Comparison of ENCODE assay signal across 14 cellular contexts in genomic region chr9:91059713-91060112, GRCh38.
DNase-seq lines count a peak whose midpoint lies in the region; ATAC-seq and TF ChIP-seq lines count a peak whose summit lies in the region.
"Had no signal": no experiment of that assay in that cellular context is flagged by ENCODE, and none has a peak within 500 bp of the region (broad histone marks: within the 10 kb centered on the region; RNA-seq: fewer than 3 reads in every experiment).

No MANE protein-coding gene starts in this region.

- H3K27ac ChIP-seq in mammary epithelial cell (ENCODE audit: insufficient read depth, low read depth, low read length) (peak overlapping the region; percentile 80), right lobe of liver (peak overlapping the region; percentile 7 to 84 (median 75)), transverse colon (peak overlapping the region; percentile 5 to 61 (median 40))

- peaks cover 19% of the 10 kb centered on the region for H3K4me1 ChIP-seq in mammary epithelial cell (ENCODE audit: insufficient read depth, low read length)
- H3K4me1 ChIP-seq in right lobe of liver, result peaks cover 0 to 32% (median 12%) of the 10 kb centered on the region in 4 donors
- H3K4me1 ChIP-seq in transverse colon, result peaks cover 0 to 14% (median 11%) of the 10 kb centered on the region in 4 donors
- H3K4me1 ChIP-seq: colonic mucosa, HAP-1 had no signal

- H3K9me3 Mint-ChIP-seq in activated CD4-positive, alpha-beta memory T cell treated with anti-CD3 and anti-CD28 coated beads for 36 hours, result no peaks in the 10 kb centered on the region
- H3K9me3 Mint-ChIP-seq in activated CD4-positive, alpha-beta memory T cell treated with anti-CD3 and anti-CD28 coated beads, Interleukin-2, amount 10 ng/mL, durations not matched to agents 7 days and 5 days, result peaks cover 2% of the 10 kb centered on the region
- no peaks in the 10 kb centered on the region for H3K9me3 Mint-ChIP-seq in glutamatergic neuron (ENCODE audit: unreplicated experiment)
- H3K9me3 Mint-ChIP-seq: naive B cell had no signal

- dilution Hi-C loops in mammary epithelial cell (cut with HindIII; ENCODE audit: low sequenced_read_pairs), result loop anchor here (5.0 kb wide), 1 partner anchor 42 kb away; no protein-coding TSS in a partner anchor

- TF ChIP-seq CTCF in mammary epithelial cell (conservative IDR thresholded peaks at IDR 0.05 in 1 of 2, IDR thresholded peaks at IDR 0.05 in 1 of 2; ENCODE audit: extremely low read depth in 1 of 2, insufficient read depth in 1 of 2, low read depth in 1 of 2, low read length in 2 of 2) (no peak), right lobe of liver (IDR thresholded peaks at IDR 0.05) (no peak), transverse colon (IDR thresholded peaks at IDR 0.05) (no peak), glutamatergic neuron (IDR thresholded peaks at IDR 0.05; ENCODE audit: partially characterized antibody, unreplicated experiment) (no peak)

- no peaks in the 10 kb centered on the region for H3K27me3 ChIP-seq in mammary epithelial cell (ENCODE audit: insufficient read depth, low read length)
- no peaks in the 10 kb centered on the region for H3K27me3 ChIP-seq in right lobe of liver
- no peaks in the 10 kb centered on the region for H3K27me3 ChIP-seq in transverse colon
- H3K27me3 ChIP-seq: colonic mucosa, gastroesophageal sphincter had no signal

- H3K4me2 ChIP-seq in mammary epithelial cell (ENCODE audit: insufficient read depth, low read depth, low read length), result no peak overlapping the region

- H3K36me3 ChIP-seq in mammary epithelial cell (ENCODE audit: insufficient read depth, low read length) (no peaks in the 10 kb centered on the region), right lobe of liver (no peaks in the 10 kb centered on the region), transverse colon (no peaks in the 10 kb centered on the region)
- H3K36me3 ChIP-seq: colonic mucosa, gastroesophageal sphincter, HAP-1 had no signal

- TF ChIP-seq POLR2A in right lobe of liver (IDR thresholded peaks at IDR 0.05), result no peak
- no peak for TF ChIP-seq POLR2A in transverse colon (IDR thresholded peaks at IDR 0.05)

- H2AFZ ChIP-seq in mammary epithelial cell (ENCODE audit: low read depth, low read length), result no peak overlapping the region

- no peaks in the 10 kb centered on the region for H3K79me2 ChIP-seq in mammary epithelial cell (ENCODE audit: insufficient read depth, low read length)

- H4K20me1 ChIP-seq in mammary epithelial cell (ENCODE audit: insufficient read depth, low read length), result no peaks in the 10 kb centered on the region

- H3K27ac Mint-ChIP-seq in activated CD4-positive, alpha-beta memory T cell treated with anti-CD3 and anti-CD28 coated beads for 36 hours, result peak overlapping the region; percentile 40
- H3K27ac Mint-ChIP-seq in activated CD4-positive, alpha-beta memory T cell treated with anti-CD3 and anti-CD28 coated beads, Interleukin-2, amount 10 ng/mL, durations not matched to agents 7 days and 5 days, result no peak overlapping the region
- H3K27ac Mint-ChIP-seq in glutamatergic neuron (ENCODE audit: unreplicated experiment), result no peak overlapping the region
- H3K27ac Mint-ChIP-seq: naive B cell had no signal

- H3K4me3 Mint-ChIP-seq in activated CD4-positive, alpha-beta memory T cell treated with anti-CD3 and anti-CD28 coated beads for 36 hours, result no peak overlapping the region
- no peak overlapping the region for H3K4me3 Mint-ChIP-seq in activated CD4-positive, alpha-beta memory T cell treated with anti-CD3 and anti-CD28 coated beads, Interleukin-2, amount 10 ng/mL, durations not matched to agents 7 days and 5 days
- no peak overlapping the region for H3K4me3 Mint-ChIP-seq in glutamatergic neuron (ENCODE audit: unreplicated experiment)
- H3K4me3 Mint-ChIP-seq: naive B cell had no signal

- in situ Hi-C loops in mammary epithelial cell (cut with MboI; ENCODE audit: low sequenced_read_pairs in 2 of 2) (no loop called here), transverse colon (cut with MboI; ENCODE audit: low pct_ligation_motif_present in 1 of 4, low pct_unique_long_range_greater_than_20kb in 1 of 4, low sequenced_read_pairs in 3 of 4) (loop anchor here in 1 of 4 donors (25.0 kb wide), 1 partner anchor 103 kb away; no protein-coding TSS in a partner anchor)

- peaks cover 8% of the 10 kb centered on the region for H3K27me3 Mint-ChIP-seq in activated CD4-positive, alpha-beta memory T cell treated with anti-CD3 and anti-CD28 coated beads for 36 hours
- H3K27me3 Mint-ChIP-seq in activated CD4-positive, alpha-beta memory T cell treated with anti-CD3 and anti-CD28 coated beads, Interleukin-2, amount 10 ng/mL, durations not matched to agents 7 days and 5 days, result no peaks in the 10 kb centered on the region
- no peaks in the 10 kb centered on the region for H3K27me3 Mint-ChIP-seq in glutamatergic neuron (ENCODE audit: unreplicated experiment)

- H3K4me3 ChIP-seq in mammary epithelial cell (replicated peaks in 1 of 3; ENCODE audit: insufficient read depth in 1 of 3, low read depth in 2 of 3, low read length in 3 of 3), result no peak overlapping the region
- H3K4me3 ChIP-seq in right lobe of liver, result no peak overlapping the region
- H3K4me3 ChIP-seq in transverse colon, result no peak overlapping the region
- H3K4me3 ChIP-seq: colonic mucosa, gastroesophageal sphincter, HAP-1 had no signal

- CTCF ChIA-PET in activated CD4-positive, alpha-beta memory T cell treated with anti-CD3 and anti-CD28 coated beads for 36 hours (lab: Charles Lee), result no interaction called here
- CTCF ChIA-PET in activated CD4-positive, alpha-beta memory T cell treated with anti-CD3 and anti-CD28 coated beads, Interleukin-2, amount 10 ng/mL, durations not matched to agents 7 days and 5 days (lab: Charles Lee), result interaction anchor here (1.0 kb wide), 1 partner anchor 17 kb away, joined by 3 read pairs; no protein-coding TSS in a partner anchor
- CTCF ChIA-PET in mammary epithelial cell (lab: Charles Lee; ENCODE audit: low non-redundant PET), result no interaction called here

- DNase-seq in activated CD4-positive, alpha-beta memory T cell treated with anti-CD3 and anti-CD28 coated beads for 36 hours, result no peak
- no peak for DNase-seq in activated CD4-positive, alpha-beta memory T cell treated with anti-CD3 and anti-CD28 coated beads, Interleukin-2, amount 10 ng/mL, durations not matched to agents 7 days and 5 days
- DNase-seq in mammary epithelial cell (peak; percentile 41), right lobe of liver (no peak), transverse colon (no peak), NCI-H1417 treated with DMSO at 0.1 percent for 48 hours (lab: John Stamatoyannopoulos, UW) (no peak), glutamatergic neuron (no peak), anterior cingulate cortex (lab: John Stamatoyannopoulos, UW) (no peak)
- DNase-seq: 8988T, naive B cell had no signal

- BruUV-seq in mammary epithelial cell (replicated peaks; lab: Mats Ljungman, UMichigan), result no TSS peak

- POLR2A ChIA-PET in activated CD4-positive, alpha-beta memory T cell treated with anti-CD3 and anti-CD28 coated beads for 36 hours (lab: Charles Lee), result interaction anchor here (1.7 kb wide), 1 partner anchor 148 kb away, joined by 5 read pairs; no protein-coding TSS in a partner anchor
- POLR2A ChIA-PET in activated CD4-positive, alpha-beta memory T cell treated with anti-CD3 and anti-CD28 coated beads, Interleukin-2, amount 10 ng/mL, durations not matched to agents 7 days and 5 days (lab: Charles Lee), result interaction anchor here (1.0 to 1.1 kb wide), 2 partner anchors 11 to 17 kb away, joined by 3 read pairs; no protein-coding TSS in a partner anchor

- H3K4me1 Mint-ChIP-seq in activated CD4-positive, alpha-beta memory T cell treated with anti-CD3 and anti-CD28 coated beads for 36 hours (ENCODE audit: low read depth), result peaks cover 49% of the 10 kb centered on the region
- H3K4me1 Mint-ChIP-seq in activated CD4-positive, alpha-beta memory T cell treated with anti-CD3 and anti-CD28 coated beads, Interleukin-2, amount 10 ng/mL, durations not matched to agents 7 days and 5 days, result peaks cover 23% of the 10 kb centered on the region
- no peaks in the 10 kb centered on the region for H3K4me1 Mint-ChIP-seq in glutamatergic neuron (ENCODE audit: low read depth, unreplicated experiment)

- no peaks in the 10 kb centered on the region for H3K36me3 Mint-ChIP-seq in activated CD4-positive, alpha-beta memory T cell treated with anti-CD3 and anti-CD28 coated beads for 36 hours
- peaks cover 13% of the 10 kb centered on the region for H3K36me3 Mint-ChIP-seq in activated CD4-positive, alpha-beta memory T cell treated with anti-CD3 and anti-CD28 coated beads, Interleukin-2, amount 10 ng/mL, durations not matched to agents 7 days and 5 days (ENCODE audit: low read depth)
- H3K36me3 Mint-ChIP-seq in glutamatergic neuron (ENCODE audit: unreplicated experiment), result no peaks in the 10 kb centered on the region
- H3K36me3 Mint-ChIP-seq: naive B cell had no signal

- peak in 3 of 4 donors; percentile 32 to 35 (median 32) for ATAC-seq in right lobe of liver
- ATAC-seq: SK-N-SH treated with all-trans-retinoic acid at 6 μM for 48 hours had no signal

- H3K9me3 ChIP-seq in mammary epithelial cell (replicated peaks; ENCODE audit: insufficient read depth, low read length) (no peaks in the 10 kb centered on the region), right lobe of liver (no peaks in the 10 kb centered on the region), transverse colon (no peaks in the 10 kb centered on the region)
- H3K9me3 ChIP-seq: colonic mucosa, gastroesophageal sphincter, HAP-1 had no signal

- H3K9ac ChIP-seq in mammary epithelial cell (ENCODE audit: insufficient read depth, low read length), result no peak overlapping the region

- TF ChIP-seq EP300 in transverse colon (IDR thresholded peaks at IDR 0.05; ENCODE audit: low read depth), result no peak

- intact Hi-C loops in activated CD4-positive, alpha-beta memory T cell treated with anti-CD3 and anti-CD28 coated beads for 36 hours (cut with micrococcal nuclease), result no loop called here
- intact Hi-C loops in mammary epithelial cell (cut with micrococcal nuclease) (no loop called here), right lobe of liver (cut with DNase I) (no loop called here), transverse colon (cut with DNase I; ENCODE audit: low total_unique reads) (no loop called here)

- 36% methylated on average over 2 of the region's 2 CpGs for WGBS in mammary epithelial cell (ENCODE audit: low coverage, missing lambda C conversion rate)
- 21% methylated on average over 2 of the region's 2 CpGs for WGBS in right lobe of liver (ENCODE audit: insufficient coverage, low coverage, low lambda C conversion rate, missing lambda C conversion rate)
- 70 to 80% methylated on average over 1 to 2 of the region's 2 CpGs for WGBS in transverse colon (ENCODE audit: low coverage in 1 of 2), 2 donors
